In genomic region chr4:86841309-86841708, GRCh38 we compare ENCODE assay signal across 25 cellular contexts. TPM values are rescaled to one million over a fixed set of nuclear protein-coding genes. Genes with fewer than 3 reads are reported as not detected.
"Had no signal": no experiment of that assay in that cellular context is flagged by ENCODE, and none has a peak within 500 bp of the region (broad histone marks: within the 10 kb centered on the region; RNA-seq: fewer than 3 reads in every experiment).

No MANE protein-coding gene starts in this region.

- ATAC-seq: left lung, lower lobe of right lung, natural killer cell had no signal

- H3K4me3 ChIP-seq: left lung, lower lobe of right lung, neural progenitor cell, right atrium auricular region, spleen, testis, transverse colon had no signal

- DNase-seq: activated CD4-positive, alpha-beta T cell treated with anti-CD3 and anti-CD28 coated beads for 48 hours; activated CD4-positive, alpha-beta T cell treated with anti-CD3 and anti-CD28 coated beads, Interleukin-2, amount 50 U/mL, for 48 hours; activated CD8-positive, alpha-beta memory T cell treated with anti-CD3 and anti-CD28 coated beads for 24 hours; activated gamma-delta T cell treated with Interleukin-2 at 50 U/mL for 16 hours; activated naive CD4-positive, alpha-beta T cell treated with anti-CD3 and anti-CD28 coated beads, Interleukin-2, amount 50 U/mL, for 16 hours; activated T-cell treated with anti-CD3 and anti-CD28 coated beads, Interleukin-2, amount 50 U/mL, for 1 hour; amniotic stem cell; endodermal cell; left lung; lower lobe of right lung; mesendoderm; natural killer cell; spleen; stimulated activated CD4-positive, alpha-beta T cell treated with anti-CD3 and anti-CD28 coated beads, Interleukin-2, amount 100 ng/mL, for 48 hours; stimulated activated naive CD4-positive, alpha-beta T cell treated with Interleukin-2 at 50 U/mL for 16 hours; testis; transverse colon had no signal

- H3K36me3 ChIP-seq: left lung, lower lobe of right lung, neural progenitor cell, right atrium auricular region, spleen, transverse colon had no signal

- H3K9me3 ChIP-seq: left lung, lower lobe of right lung, right atrium auricular region, spleen, testis, transverse colon had no signal

- H3K4me1 ChIP-seq: left lung, lower lobe of right lung, neural progenitor cell, right atrium auricular region, spleen, testis had no signal

- H3K27ac ChIP-seq: left lung, lower lobe of right lung, neural progenitor cell, right atrium auricular region, spleen, testis, transverse colon, VCaP had no signal

- H3K27me3 ChIP-seq: left lung, neural progenitor cell, right atrium auricular region, spleen, testis, transverse colon had no signal

RNA-seq across cellular contexts. Expression of gene SLC10A6, which starts 7.9 kb away (rescaled TPM):
- total RNA-seq: activated T-helper 1 cell treated with anti-CD3 and anti-CD28 coated beads, Interleukin-12 subunit alpha, Interleukin-12 subunit beta, Interleukin-2, Interleukin-4 antibody, amounts not matched to agents 30 ng/mL and 10 ng/mL and 1 ng/mL, durations not matched to agents 14 hours and 24 hours and 36 hours; endodermal cell; glomerular endothelial cell; mononuclear cell; natural killer cell; T-helper 1 cell treated with Interleukin-12 subunit alpha and Interleukin-12 subunit beta and Interleukin-4 antibody, amounts not matched to agents 30 ng/mL and 1 ng/mL, for 36 hours; urinary bladder had no signal

RNA-seq across cellular contexts. Expression of gene C4orf36, which starts 50.9 kb away (rescaled TPM):
- total RNA-seq: activated T-helper 1 cell treated with anti-CD3 and anti-CD28 coated beads, Interleukin-12 subunit alpha, Interleukin-12 subunit beta, Interleukin-2, Interleukin-4 antibody, amounts not matched to agents 30 ng/mL and 10 ng/mL and 1 ng/mL, durations not matched to agents 14 hours and 24 hours and 36 hours; glomerular endothelial cell; mononuclear cell; natural killer cell; right atrium auricular region; T-helper 1 cell treated with Interleukin-12 subunit alpha and Interleukin-12 subunit beta and Interleukin-4 antibody, amounts not matched to agents 30 ng/mL and 1 ng/mL, for 36 hours had no signal
